In genomic region chr7:31633894-31634494, GRCh38 we compare ENCODE assay signal across 8 cellular contexts. TPM values are rescaled to one million over a fixed set of nuclear protein-coding genes. Genes with fewer than 3 reads are reported as not detected.
DNase-seq lines count a peak whose midpoint lies in the region; ATAC-seq and TF ChIP-seq lines count a peak whose summit lies in the region.

No MANE protein-coding gene starts in this region.

- H3K9ac ChIP-seq in SK-N-SH, result no peak overlapping the region

- no peaks in the 10 kb centered on the region for H3K36me3 ChIP-seq in SK-N-SH (replicated peaks in 1 of 2; ENCODE audit: control insufficient read depth in 1 of 2, insufficient read depth in 2 of 2, low read length in 1 of 2)

- TF ChIP-seq RAD21 in SK-N-SH (IDR thresholded peaks at IDR 0.05; ENCODE audit: low read length), result peak; percentile 69

- ATAC-seq in HG02938 (IDR thresholded peaks at IDR 0.05; ENCODE audit: unreplicated experiment) (no peak), HG02798 (IDR thresholded peaks at IDR 0.05; ENCODE audit: poor library complexity, unreplicated experiment) (no peak)

- peak; percentile 42 for TF ChIP-seq CTCF in GM12864 (IDR thresholded peaks at IDR 0.05; ENCODE audit: low read depth, low read length, missing control alignments)
- TF ChIP-seq CTCF in SK-N-SH (IDR thresholded peaks at IDR 0.05), result peak; percentile 73
- peak; percentile 91 for TF ChIP-seq CTCF in progenitor cell of endocrine pancreas (IDR thresholded peaks at IDR 0.05; ENCODE audit: unreplicated experiment)

- H3K4me1 Mint-ChIP-seq in progenitor cell of endocrine pancreas (ENCODE audit: low read depth), result peaks cover 11% of the 10 kb centered on the region

- H3K9me3 ChIP-seq in SK-N-SH, result no peaks in the 10 kb centered on the region

- H3K9me2 ChIP-seq in SK-N-SH, result no peaks in the 10 kb centered on the region; the same call in 1 of the 2 replicates

- 3% methylated on average over 2 of the region's 2 CpGs for WGBS in SK-N-SH (ENCODE audit: low lambda C conversion rate)

- CTCF ChIA-PET in SK-N-SH (lab: Yijun Ruan, JAX), result interaction anchor here (0.7 to 3.0 kb wide), 6 partner anchors 9 to 500 kb away, joined by 3 to 15 read pairs (median 4); no protein-coding TSS in a partner anchor

- no peak for TF ChIP-seq EP300 in SK-N-SH (IDR thresholded peaks at IDR 0.05; ENCODE audit: borderline replicate concordance in 1 of 2, low read depth in 1 of 2, low read length in 1 of 2)

- H3K27me3 ChIP-seq in SK-N-SH (ENCODE audit: insufficient read depth), result peaks cover 19% of the 10 kb centered on the region

- H3K36me3 Mint-ChIP-seq in progenitor cell of endocrine pancreas (ENCODE audit: insufficient read depth), result no peaks in the 10 kb centered on the region

- H3K27ac Mint-ChIP-seq in progenitor cell of endocrine pancreas, result no peak overlapping the region

- no peak overlapping the region for H3K4me3 Mint-ChIP-seq in progenitor cell of endocrine pancreas (ENCODE audit: low read depth)

- H4K20me1 ChIP-seq in SK-N-SH (ENCODE audit: insufficient read depth), result no peaks in the 10 kb centered on the region

- H3F3A ChIP-seq in SK-N-SH (replicated peaks; ENCODE audit: insufficient read depth), result no peaks in the 10 kb centered on the region

- POLR2A ChIA-PET in SK-N-SH (lab: Yijun Ruan, JAX), result no interaction called here

- H3K4me2 ChIP-seq in SK-N-SH, result no peak overlapping the region

- H3K4me3 ChIP-seq in GM12864 (ENCODE audit: low read depth, low read length) (no peak overlapping the region), SK-N-SH (ENCODE audit: low read depth in 2 of 2, low read length in 1 of 2) (no peak overlapping the region; a peak in 1 of 4 replicates)

- no peak overlapping the region for H2AFZ ChIP-seq in SK-N-SH (ENCODE audit: low read depth)

- H3K79me2 ChIP-seq in SK-N-SH (ENCODE audit: insufficient read depth), result no peaks in the 10 kb centered on the region

- DNase-seq in GM12864 (ENCODE audit: low read depth) (peak; percentile 3), NCI-H1092 (lab: John Stamatoyannopoulos, UW) (peak; percentile 37), SK-N-SH (peak; percentile 41), foreskin melanocyte (peak; percentile 45), progenitor cell of endocrine pancreas (ENCODE audit: low spot score, unreplicated experiment) (peak; percentile 41), GM19240 (ENCODE audit: insufficient read length, low spot score) (no peak)

- H3K27me3 Mint-ChIP-seq in progenitor cell of endocrine pancreas, result no peaks in the 10 kb centered on the region

- no peaks in the 10 kb centered on the region for H3K4me1 ChIP-seq in SK-N-SH (ENCODE audit: control insufficient read depth in 1 of 2, insufficient read depth in 2 of 2, low read depth in 1 of 2, low read length in 1 of 2)

- no peak overlapping the region for H3K27ac ChIP-seq in SK-N-SH (ENCODE audit: low read depth in 2 of 2, low read length in 1 of 2)

- H3K9me3 Mint-ChIP-seq in progenitor cell of endocrine pancreas (ENCODE audit: low read depth), result peaks cover 2% of the 10 kb centered on the region

TF ChIP-seq in SK-N-SH, 30 proteins besides CTCF, POLR2A, EP300 and RAD21:
- TF ChIP-seq CHD2 (IDR thresholded peaks at IDR 0.05; ENCODE audit: low read length, partially characterized antibody), result no peak
- peak; percentile 72 for TF ChIP-seq SMC3 (IDR thresholded peaks at IDR 0.05; ENCODE audit: low read depth, low read length)

RNA-seq across cellular contexts. Expression of gene PPP1R17, which starts 53.0 kb away (rescaled TPM):
- polyA plus RNA-seq in SK-N-SH (2012; rRNA removed), result not detected in 2 replicates
- not detected in 2 replicates for polyA plus RNA-seq in SK-N-SH (2012; cell fraction: cytosol; rRNA removed)
- polyA plus RNA-seq in SK-N-SH (2012; cell fraction: nucleus; rRNA removed), result not detected in 2 replicates
- 0.96 and 1.2 TPM in 2 replicates for total RNA-seq in progenitor cell of endocrine pancreas
